ENCODE assay signal across 30 cellular contexts in genomic region chr13:33794576-33794975, GRCh38. TPM values are rescaled to one million over a fixed set of nuclear protein-coding genes. Genes with fewer than 3 reads are reported as not detected.
DNase-seq lines count a peak whose midpoint lies in the region; ATAC-seq and TF ChIP-seq lines count a peak whose summit lies in the region.
"Had no signal": no experiment of that assay in that cellular context is flagged by ENCODE, and none has a peak within 500 bp of the region (broad histone marks: within the 10 kb centered on the region; RNA-seq: fewer than 3 reads in every experiment).

No MANE protein-coding gene starts in this region.

- 55 to 62% methylated on average over 4 of the region's 4 CpGs for WGBS in heart right ventricle, 2 donors

- intact Hi-C loops in heart right ventricle (cut with DNase I) = loop anchor here in 1 of 10 donors (10.0 kb wide), 1 partner anchor 1370 kb away; no protein-coding TSS in a partner anchor
- intact Hi-C loops in Right ventricle myocardium superior (cut with DNase I) = no loop called here

- ATAC-seq in heart right ventricle (peak in 5 of 8 donors; percentile 47 to 57 (median 53)), Right ventricle myocardium superior (ENCODE audit: poor library complexity) (no peak), GM21737 (IDR thresholded peaks at IDR 0.05; ENCODE audit: unreplicated experiment) (no peak)
- ATAC-seq: A549; activated CD8-positive, alpha-beta T cell treated with anti-CD3 and anti-CD28 coated beads for 36 hours; activated naive CD4-positive, alpha-beta T cell treated with anti-CD3 and anti-CD28 coated beads, Interleukin-2, amount 50 U/mL, for 72 hours; K562; left ventricle myocardium superior; naive thymus-derived CD4-positive, alpha-beta T cell; T-helper 17 cell had no signal

- no peaks in the 10 kb centered on the region for H4K20me1 ChIP-seq in OCI-LY1 (ENCODE audit: insufficient read depth, low read length)

- H3K36me3 ChIP-seq in heart right ventricle (no peaks in the 10 kb centered on the region), OCI-LY1 (ENCODE audit: insufficient read depth, low read length) (peaks cover 10% of the 10 kb centered on the region; the same call in 1 of the 2 replicates)
- H3K36me3 ChIP-seq: BE2C, stomach, thyroid gland had no signal

- H3K9me2 ChIP-seq in OCI-LY1 (ENCODE audit: low read depth, low read length) = no peaks in the 10 kb centered on the region

- H3K4me2 ChIP-seq in OCI-LY1 (ENCODE audit: low read length) = no peak overlapping the region
- H3K4me2 ChIP-seq: A549 had no signal

- DNase-seq in heart right ventricle (no peak), Right ventricle myocardium superior (no peak), cardiac fibroblast (ENCODE audit: low read depth in 2 of 2) (peak; percentile 27 to 34), HuH-7 (ENCODE audit: low spot score) (no peak), GM03348 (ENCODE audit: low spot score) (no peak), glomerular visceral epithelial cell (ENCODE audit: extremely low spot score) (no peak)
- DNase-seq: activated CD4-positive, CD25-positive, alpha-beta regulatory T cell treated with anti-CD3 and anti-CD28 coated beads, Interleukin-2, amount 50 U/mL, for 72 hours; activated CD8-positive, alpha-beta T cell treated with anti-CD3 and anti-CD28 coated beads for 36 hours; BE2C; GDM1; HCEC 1CT; islet precursor cell; left ventricle myocardium superior; naive thymus-derived CD4-positive, alpha-beta T cell; NCI-H1694; NCI-H2171 treated with DMSO at 0.1 percent for 48 hours; NCI-H526; nucleus accumbens; stimulated activated CD8-positive, alpha-beta memory T cell treated with anti-CD3 and anti-CD28 coated beads, Interleukin-4, amount 100 ng/mL, for 48 hours; stomach; T-helper 17 cell; thyroid gland had no signal

- H3K27ac ChIP-seq in heart right ventricle (peak overlapping the region in 2 of 10 donors; percentile 28 to 49), OCI-LY1 (ENCODE audit: low read depth, low read length, poor library complexity, severe bottlenecking) (peak overlapping the region; percentile 91)
- H3K27ac ChIP-seq: A549, RWPE1, SK-N-MC, skin epidermis, stomach, thyroid gland had no signal

- TF ChIP-seq CTCF in heart right ventricle (IDR thresholded peaks at IDR 0.05) (no peak), OCI-LY1 (IDR thresholded peaks at IDR 0.05; ENCODE audit: low read length) (no peak), cardiac fibroblast (IDR thresholded peaks at IDR 0.05; ENCODE audit: low read depth, low read length) (no peak)

- peak overlapping the region; percentile 37; the same call in 1 of the 2 replicates for H3K9ac ChIP-seq in OCI-LY1 (ENCODE audit: low read length)

- no peaks in the 10 kb centered on the region for H3F3A ChIP-seq in OCI-LY1 (ENCODE audit: insufficient read depth, low read length)

- H3K79me2 ChIP-seq in OCI-LY1 (ENCODE audit: insufficient read depth, low read length) = no peaks in the 10 kb centered on the region

- no peak overlapping the region for H3K4me3 ChIP-seq in heart right ventricle
- H3K4me3 ChIP-seq in OCI-LY1 (ENCODE audit: low read depth, low read length, poor library complexity, severe bottlenecking) = no peak overlapping the region
- no peak overlapping the region for H3K4me3 ChIP-seq in cardiac fibroblast (replicated peaks in 1 of 2; ENCODE audit: low read depth in 2 of 2, low read length in 2 of 2)
- H3K4me3 ChIP-seq: A549, K562, SK-N-MC, skin epidermis, stomach, thyroid gland had no signal

- H3K27me3 ChIP-seq in heart right ventricle (no peaks in the 10 kb centered on the region), OCI-LY1 (ENCODE audit: insufficient read depth, low read length) (no peaks in the 10 kb centered on the region)
- H3K27me3 ChIP-seq: BE2C, stomach, thyroid gland had no signal

- H3K4me1 ChIP-seq in heart right ventricle (peaks cover 0 to 29% (median 13%) of the 10 kb centered on the region in 9 donors), OCI-LY1 (ENCODE audit: insufficient read depth, low read length, severe bottlenecking) (peaks cover 60% of the 10 kb centered on the region)
- H3K4me1 ChIP-seq: thyroid gland had no signal

- no peak overlapping the region for H2AFZ ChIP-seq in OCI-LY1 (ENCODE audit: low read length)

- peaks cover 0 to 22% (median 0%) of the 10 kb centered on the region in 11 donors for H3K9me3 ChIP-seq in heart right ventricle
- H3K9me3 ChIP-seq in OCI-LY1 (ENCODE audit: low read length) = 0 out of 2 replicates have a peak, but pooled peaks cover 3% of the 10 kb centered on the region
- H3K9me3 ChIP-seq: A549, BE2C, stomach, thyroid gland had no signal

RNA-seq across cellular contexts. Expression of gene RFC3, which starts 23.4 kb away (rescaled TPM):
- total RNA-seq in heart right ventricle = 1 to 10 TPM; 3.2 to 7.0 (median 5.3) TPM
- 1 to 10 TPM; 2.5 to 4.7 TPM for polyA plus RNA-seq in heart right ventricle
- 4.7 TPM for total RNA-seq in Right ventricle myocardium superior

Comparison
In these comparisons a context has a peak if more than half of its experiments do, and no peak if none do; other contexts are left out.
1. ATAC-seq: peak in heart right ventricle (5 of 8); none in Right ventricle myocardium superior (single experiment) and GM21737 (single experiment).
2. DNase-seq: peak in cardiac fibroblast (2 of 2); none in heart right ventricle (0 of 2), Right ventricle myocardium superior (single experiment), HuH-7 (single experiment), GM03348 (single experiment) and glomerular visceral epithelial cell (single experiment).